In genomic region chr6:134727068-134727467, GRCh38 we compare ENCODE assay signal across 29 cellular contexts.
"Had no signal": no experiment of that assay in that cellular context is flagged by ENCODE, and none has a peak within 500 bp of the region (broad histone marks: within the 10 kb centered on the region; RNA-seq: fewer than 3 reads in every experiment).

No MANE protein-coding gene starts in this region.

- FAIRE-seq: colon, endometrium, endothelial cell of umbilical vein had no signal

- DNase-seq: activated CD4-positive, alpha-beta memory T cell treated with anti-CD3 and anti-CD28 coated beads for 36 hours; activated CD4-positive, alpha-beta T cell treated with anti-CD3 and anti-CD28 coated beads for 36 hours; activated CD4-positive, alpha-beta T cell treated with anti-CD3 and anti-CD28 coated beads, Interleukin-2, amount 10 ng/mL, durations not matched to agents 24 days and 14 days; activated CD4-positive, CD25-positive, alpha-beta regulatory T cell; activated CD4-positive, CD25-positive, alpha-beta regulatory T cell treated with anti-CD3 and anti-CD28 coated beads, Interleukin-2, amount 50 U/mL, for 72 hours; activated CD8-positive, alpha-beta memory T cell treated with anti-CD3 and anti-CD28 coated beads, Interleukin-2, amount 10 ng/mL, durations not matched to agents 7 days and 5 days; activated CD8-positive, alpha-beta memory T cell treated with anti-CD3 and anti-CD28 coated beads, Interleukin-2, amount 50 U/mL, for 4 hours; activated CD8-positive, alpha-beta T cell treated with anti-CD3 and anti-CD28 coated beads, Interleukin-2, amount 10 ng/mL, durations not matched to agents 7 days and 5 days; activated effector memory CD4-positive, alpha-beta T cell treated with anti-CD3 and anti-CD28 coated beads, Interleukin-2, amount 50 U/mL, for 16 hours; activated naive CD4-positive, alpha-beta T cell treated with anti-CD3 and anti-CD28 coated beads for 36 hours; activated naive CD8-positive, alpha-beta T cell treated with anti-CD3 and anti-CD28 coated beads for 36 hours; activated naive CD8-positive, alpha-beta T cell treated with anti-CD3 and anti-CD28 coated beads, Interleukin-2, amount 50 U/mL, for 24 hours; activated T-cell treated with anti-CD3 and anti-CD28 coated beads, Interleukin-2, amount 50 U/mL, for 1 hour; activated T-cell treated with anti-CD3 and anti-CD28 coated beads, Interleukin-2, amount 50 U/mL, for 48 hours; adrenal gland; amygdala; aorta; body of pancreas; caudate nucleus; effector CD8-positive, alpha-beta T cell; esophagus squamous epithelium; foreskin fibroblast; gastrocnemius medialis; glutamatergic neuron; heart left ventricle; T-helper 2 cell had no signal
